31 cellular contexts compared by ENCODE assay signal in genomic region chr5:179297486-179298180, GRCh38. TPM values are rescaled to one million over a fixed set of nuclear protein-coding genes. Genes with fewer than 3 reads are reported as not detected.
DNase-seq lines count a peak whose midpoint lies in the region; ATAC-seq, FAIRE-seq and TF ChIP-seq lines count a peak whose summit lies in the region.
"Had no signal": no experiment of that assay in that cellular context is flagged by ENCODE, and none has a peak within 500 bp of the region (broad histone marks: within the 10 kb centered on the region; RNA-seq: fewer than 3 reads in every experiment).

No MANE protein-coding gene starts in this region.

- H3K9ac ChIP-seq in liver (ENCODE audit: low read depth in 1 of 2, low read length in 2 of 2) (no peak overlapping the region), HepG2 (ENCODE audit: insufficient read depth, low read depth, low read length) (no peak overlapping the region), kidney (ENCODE audit: low read length in 2 of 2) (no peak overlapping the region)
- H3K9ac ChIP-seq: GM23248 had no signal

- ATAC-seq in HepG2 (no peak), GM21619 (IDR thresholded peaks at IDR 0.05; ENCODE audit: unreplicated experiment) (no peak)
- ATAC-seq: activated CD4-positive, CD25-positive, alpha-beta regulatory T cell treated with anti-CD3 and anti-CD28 coated beads, Interleukin-2, amount 50 U/mL, for 24 hours; stimulated activated naive CD8-positive, alpha-beta T cell treated with anti-CD3 and anti-CD28 coated beads, Interleukin-15, Interleukin-2, amounts not matched to agents 100 U/mL and 50 U/mL, for 24 hours had no signal

- POLR2A ChIA-PET in HepG2 (lab: Yijun Ruan, JAX): no interaction called here

- TF ChIP-seq CTCF in liver (IDR thresholded peaks at IDR 0.05; ENCODE audit: low read depth, low read length, missing input control) (no peak), HepG2 (CRISPR knock-in tag; IDR thresholded peaks at IDR 0.05) (no peak), kidney (IDR thresholded peaks at IDR 0.05; ENCODE audit: borderline replicate concordance, extremely low read depth, insufficient read depth) (no peak), osteoblast (IDR thresholded peaks at IDR 0.05; ENCODE audit: extremely low read depth, low read depth, low read length) (no peak)

- no TSS peak for BruUV-seq in HepG2 (replicated peaks; lab: Mats Ljungman, UMichigan)

- no peak for DNase-seq in HepG2 (ENCODE audit: low spot score)
- peak; percentile 64 for DNase-seq in kidney
- peak; percentile 86 for DNase-seq in osteoblast (ENCODE audit: insufficient read length, low spot score, missing footprints)
- no peak for DNase-seq in dedifferentiated amniotic fluid mesenchymal stem cell (ENCODE audit: extremely low spot score)
- no peak for DNase-seq in hepatic stellate cell (ENCODE audit: low spot score)
- DNase-seq: activated CD4-positive, alpha-beta memory T cell treated with anti-CD3 and anti-CD28 coated beads for 36 hours; activated CD8-positive, alpha-beta memory T cell treated with anti-CD3 and anti-CD28 coated beads, Interleukin-2, amount 50 U/mL, for 4 hours; activated naive CD4-positive, alpha-beta T cell treated with anti-CD3 and anti-CD28 coated beads for 36 hours; DMS 273 treated with DMSO at 0.1 percent for 48 hours; GM23248; KG1; NCI-H1436; NCI-H2081 treated with DMSO at 0.1 percent for 48 hours; NCI-H345; NCI-H69; occipital lobe; PC-9; SHP77; stimulated activated CD4-positive, alpha-beta T cell treated with anti-CD3 and anti-CD28 coated beads, Interleukin-1b, Interleukin-23, amount 100 ng/mL, for 48 hours; stimulated activated naive CD8-positive, alpha-beta T cell treated with anti-CD3 and anti-CD28 coated beads, Interleukin-15, Interleukin-2, amounts not matched to agents 100 U/mL and 50 U/mL, for 24 hours; T-helper 2 cell; testis had no signal

- WGBS in liver: 78% methylated on average over 16 of the region's 16 CpGs
- WGBS in HepG2 (ENCODE audit: low lambda C conversion rate): 10% methylated on average over 16 of the region's 16 CpGs

- peak overlapping the region; percentile 15 to 25 for H3K27ac ChIP-seq in liver (ENCODE audit: low read depth in 1 of 2, low read length in 2 of 2)
- no peak overlapping the region for H3K27ac ChIP-seq in HepG2 (ENCODE audit: extremely low read length, insufficient read depth, low read length)
- no peak overlapping the region for H3K27ac ChIP-seq in kidney (ENCODE audit: low read depth in 2 of 2, low read length in 2 of 2)
- H3K27ac ChIP-seq in osteoblast (ENCODE audit: low read depth, low read length): peak overlapping the region; percentile 68
- H3K27ac ChIP-seq: adrenal gland, GM23248, hepatocyte, PC-9, testis had no signal

- intact Hi-C loops in HepG2 (cut with micrococcal nuclease; ENCODE audit: unreplicated experiment): no loop called here
- intact Hi-C loops in kidney (cut with DNase I): no loop called here

- no peaks in the 10 kb centered on the region for H3K36me3 ChIP-seq in liver (ENCODE audit: control insufficient read depth in 4 of 4, insufficient read depth in 3 of 4, low read depth in 1 of 4, low read length in 3 of 4)
- H3K36me3 ChIP-seq in HepG2 (replicated peaks in 1 of 2; ENCODE audit: control insufficient read depth in 1 of 2, insufficient read depth in 2 of 2, low read length in 2 of 2): no peaks in the 10 kb centered on the region; a peak in 1 of 5 replicates
- H3K36me3 ChIP-seq in kidney (ENCODE audit: control insufficient read depth in 1 of 2, insufficient read depth in 2 of 2, low read length in 2 of 2): no peaks in the 10 kb centered on the region
- H3K36me3 ChIP-seq in osteoblast (ENCODE audit: insufficient read depth, low read length): no peaks in the 10 kb centered on the region
- H3K36me3 ChIP-seq: adrenal gland had no signal

- no peak for TF ChIP-seq RAD21 in liver (IDR thresholded peaks at IDR 0.05)
- TF ChIP-seq RAD21 in HepG2 (CRISPR knock-in tag; IDR thresholded peaks at IDR 0.05): no peak

- peaks cover 0 to 3% (median 2%) of the 10 kb centered on the region in 4 donors for H3K9me3 ChIP-seq in liver (ENCODE audit: control insufficient read depth in 4 of 4, low read length in 3 of 4)
- H3K9me3 ChIP-seq in HepG2 (ENCODE audit: low read length): no peaks in the 10 kb centered on the region
- H3K9me3 ChIP-seq in kidney (ENCODE audit: control insufficient read depth in 1 of 2, low read length in 2 of 2): no peaks in the 10 kb centered on the region
- no peaks in the 10 kb centered on the region for H3K9me3 ChIP-seq in osteoblast (ENCODE audit: low read depth, low read length)
- H3K9me3 ChIP-seq: adrenal gland, testis had no signal

- H3K4me1 ChIP-seq in liver (ENCODE audit: control insufficient read depth in 4 of 4, insufficient read depth in 4 of 4, low read length in 3 of 4): peaks cover 0 to 3% (median 0%) of the 10 kb centered on the region in 4 donors
- H3K4me1 ChIP-seq in HepG2 (ENCODE audit: insufficient read depth, low read length): no peaks in the 10 kb centered on the region
- no peaks in the 10 kb centered on the region for H3K4me1 ChIP-seq in kidney (ENCODE audit: control insufficient read depth in 1 of 2, insufficient read depth in 1 of 2, low read depth in 1 of 2, low read length in 2 of 2)
- peaks cover 56% of the 10 kb centered on the region for H3K4me1 ChIP-seq in osteoblast (ENCODE audit: insufficient read depth, low read length)
- H3K4me1 ChIP-seq: adrenal gland had no signal

- no peak overlapping the region for H3K4me3 ChIP-seq in liver (ENCODE audit: low read depth in 1 of 3, low read length in 3 of 3)
- no peak overlapping the region for H3K4me3 ChIP-seq in HepG2 (replicated peaks in 1 of 3; ENCODE audit: insufficient read depth in 1 of 3, low read depth in 2 of 3, low read length in 3 of 3)
- no peak overlapping the region for H3K4me3 ChIP-seq in kidney (ENCODE audit: low read length in 2 of 2)
- H3K4me3 ChIP-seq in osteoblast (ENCODE audit: insufficient read depth, low read length): peak overlapping the region; percentile 35
- H3K4me3 ChIP-seq: adrenal gland, GM23248, hepatocyte, PC-9, smooth muscle cell, testis had no signal

- no peak for TF ChIP-seq POLR2A in HepG2 (IDR thresholded peaks at IDR 0.05; ENCODE audit: insufficient read depth in 1 of 2, low read depth in 2 of 2, low read length in 2 of 2)

- H3K27me3 ChIP-seq in liver (ENCODE audit: control insufficient read depth in 4 of 4, insufficient read depth in 4 of 4, low read length in 3 of 4) (no peaks in the 10 kb centered on the region), HepG2 (ENCODE audit: control insufficient read depth in 1 of 2, insufficient read depth in 2 of 2, low read length in 2 of 2) (peaks cover 0 to 41% of the 10 kb centered on the region in 2 experiments; a peak in 4 of 5 replicates), osteoblast (ENCODE audit: insufficient read depth, low read length) (no peaks in the 10 kb centered on the region)
- H3K27me3 ChIP-seq: adrenal gland, hepatocyte, testis had no signal

- FAIRE-seq in HepG2 (lab: Jason Lieb, UNC) (no peak), kidney (lab: Jason Lieb, UNC) (no peak)
- FAIRE-seq: frontal cortex, HTR-8/SVneo had no signal

- H4K20me1 ChIP-seq in HepG2 (ENCODE audit: insufficient read depth, low read length): no peaks in the 10 kb centered on the region
- H4K20me1 ChIP-seq in osteoblast (ENCODE audit: insufficient read depth, low read length): peaks cover 23% of the 10 kb centered on the region

- in situ Hi-C loops in HepG2 (cut with HindIII; ENCODE audit: extremely low pct_ligation_motif_present, low pct_unique_long_range_greater_than_20kb): no loop called here

- no peak overlapping the region for H2AFZ ChIP-seq in HepG2 (ENCODE audit: low read length)
- no peak overlapping the region for H2AFZ ChIP-seq in osteoblast (ENCODE audit: low read length)
- H2AFZ ChIP-seq: GM23248, hepatocyte, PC-9 had no signal

- CTCF ChIA-PET in HepG2 (lab: Yijun Ruan, JAX; ENCODE audit: low intra/inter-chr PET ratio, low total read pairs): no interaction called here

- TF ChIP-seq EP300 in HepG2 (IDR thresholded peaks at IDR 0.05; ENCODE audit: low read depth in 2 of 2, low read length in 2 of 2) (no peak), HepG2 (CRISPR knock-in tag; IDR thresholded peaks at IDR 0.05; ENCODE audit: borderline replicate concordance) (no peak)

- no peak overlapping the region for H3K4me2 ChIP-seq in HepG2 (ENCODE audit: low read depth, low read length)
- H3K4me2 ChIP-seq in osteoblast (ENCODE audit: insufficient read depth, low read length): peak overlapping the region; percentile 45
- H3K4me2 ChIP-seq: hepatocyte, PC-9, smooth muscle cell had no signal

- H3K79me2 ChIP-seq in HepG2 (ENCODE audit: insufficient read depth, low read length) (no peaks in the 10 kb centered on the region), osteoblast (ENCODE audit: insufficient read depth, low read length) (peaks cover 98% of the 10 kb centered on the region)

TF ChIP-seq in liver, 16 proteins besides CTCF, POLR2A, EP300 and RAD21 (continues in another document):
- no peak for TF ChIP-seq HNF4A (conservative IDR thresholded peaks at IDR 0.05)

RNA-seq across cellular contexts. Expression of gene ADAMTS2, which starts 47.6 kb away (rescaled TPM):
- total RNA-seq in liver (10 to 100 TPM; 12.4 to 24.3 TPM), HepG2 (2016; rRNA removed; fragmentation: Illumina TruSeq; extraction: Trizol) (0.18 and 0.24 TPM in 2 replicates), kidney (13.6 TPM), osteoblast (144 and 203 TPM in 2 replicates)
- polyA plus RNA-seq in liver (10 to 100 TPM in 1 of 2 donors, 1 to 10 TPM in 1; 2.7 to 11.6 TPM), HepG2 (2011; rRNA removed) (3.5 and 3.6 TPM in 2 replicates), kidney (ENCODE audit: insufficient read depth, low read depth, low replicate concordance) (2.0 TPM)
- total RNA-seq in HepG2 (2016; cell fraction: cytosol; rRNA removed; fragmentation: Illumina TruSeq; extraction: Trizol; ENCODE audit: low read depth): 0.09 and 0.10 TPM in 2 replicates
- 0.15 and 0.17 TPM in 2 replicates for total RNA-seq in HepG2 (2016; cell fraction: insoluble cytoplasmic fraction; rRNA removed; fragmentation: Illumina TruSeq; extraction: Trizol)
- total RNA-seq in HepG2 (2016; cell fraction: membrane; rRNA removed; fragmentation: Illumina TruSeq; extraction: Trizol): 0.25 and 0.38 TPM in 2 replicates
- total RNA-seq in HepG2 (2016; cell fraction: nucleus; rRNA removed; fragmentation: Illumina TruSeq; extraction: Trizol): 0.25 and 0.59 TPM in 2 replicates
- polyA plus RNA-seq in HepG2 (2011; cell fraction: cytosol; rRNA removed): 2.4 and 4.9 TPM in 2 replicates
- polyA plus RNA-seq in HepG2 (2011; cell fraction: nucleus; rRNA removed): 5.3 and 5.6 TPM in 2 replicates
- 2.3 and 2.4 TPM in 2 replicates for polyA plus RNA-seq in HepG2 (2012)
- 0.26 and 0.29 TPM in 2 replicates for polyA plus RNA-seq in HepG2 (2016; cell fraction: cytosol; fragmentation: Illumina TruSeq; extraction: Trizol; ENCODE audit: low read depth)
- polyA plus RNA-seq in HepG2 (2016; cell fraction: insoluble cytoplasmic fraction; fragmentation: Illumina TruSeq; extraction: Trizol; ENCODE audit: low read depth): 0.36 and 0.41 TPM in 2 replicates
- polyA plus RNA-seq in HepG2 (2016; cell fraction: membrane; fragmentation: Illumina TruSeq; extraction: Trizol; ENCODE audit: low read depth): 0.58 and 0.62 TPM in 2 replicates
- polyA plus RNA-seq in HepG2 (2016; cell fraction: nucleus; fragmentation: Illumina TruSeq; extraction: Trizol; ENCODE audit: insufficient read depth, low read depth): 0.59 and 1.2 TPM in 2 replicates
- polyA minus RNA-seq in HepG2 (2011; rRNA and poly(A)+ RNA removed; ENCODE audit: low replicate concordance): 4.6 TPM in 1 of 2 replicates, not detected in the other
- polyA minus RNA-seq in HepG2 (2011; cell fraction: cytosol; rRNA and poly(A)+ RNA removed): 0.99 and 1.4 TPM in 2 replicates
- 0.90 and 1.7 TPM in 2 replicates for polyA minus RNA-seq in HepG2 (2011; cell fraction: nucleus; rRNA and poly(A)+ RNA removed)
- total RNA-seq: activated CD4-positive, alpha-beta memory T cell treated with anti-CD3 and anti-CD28 coated beads for 36 hours; activated naive CD4-positive, alpha-beta T cell treated with anti-CD3 and anti-CD28 coated beads for 36 hours; CD8-positive, alpha-beta memory T cell; PC-9 had no signal
- polyA plus RNA-seq: CD8-positive, alpha-beta memory T cell had no signal

Comparison
In these comparisons a context has a peak if more than half of its experiments do, and no peak if none do; other contexts are left out.
1. H3K27ac ChIP-seq: peak in liver (2 of 2) and osteoblast (single experiment); none in HepG2 (single experiment) and kidney (0 of 2).
2. DNase-seq: peak in kidney (single experiment) and osteoblast (single experiment); none in HepG2 (single experiment), dedifferentiated amniotic fluid mesenchymal stem cell (single experiment) and hepatic stellate cell (single experiment).